In the genomic region with DNA sequence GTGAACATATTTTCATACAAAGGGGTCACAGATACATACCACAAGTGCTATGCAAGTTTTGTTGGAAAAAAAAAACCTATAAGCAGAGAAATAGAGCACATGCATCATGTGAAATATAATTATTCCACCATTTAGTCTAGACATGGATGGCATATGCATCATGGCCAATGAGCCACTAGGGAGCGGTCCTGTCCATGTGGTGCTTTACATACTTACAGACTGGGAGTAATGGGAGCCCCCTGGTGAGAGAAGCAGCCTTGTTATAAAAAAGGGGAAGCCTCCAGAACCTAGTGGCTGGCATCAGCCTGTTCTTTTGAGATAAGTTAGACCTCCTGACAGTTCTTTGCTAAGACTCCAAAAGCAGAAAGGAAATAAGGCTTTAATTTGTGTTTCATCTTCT, we compare ENCODE assay signal across 8 cellular contexts.
DNase-seq lines count a peak whose midpoint lies in the region; ATAC-seq and TF ChIP-seq lines count a peak whose summit lies in the region.

No MANE protein-coding gene starts in this region.

- no peaks in the 10 kb centered on the region for H3K9me3 ChIP-seq in Peyer's patch
- H3K9me3 ChIP-seq in CD8-positive, alpha-beta T cell (ENCODE audit: low read length), result no peaks in the 10 kb centered on the region

- H3K9me3 Mint-ChIP-seq in CD8-positive, alpha-beta T cell, result peaks cover 11% of the 10 kb centered on the region

- peak; percentile 6 for TF ChIP-seq CTCF in GM06990 (IDR thresholded peaks at IDR 0.05; ENCODE audit: insufficient read depth, low read length, poor library complexity, severe bottlenecking)
- TF ChIP-seq CTCF in Peyer's patch (IDR thresholded peaks at IDR 0.05), result peak in 3 of 6 experiments; percentile 20 to 29 (median 25)
- no peak for TF ChIP-seq CTCF in CD8-positive, alpha-beta T cell (IDR thresholded peaks at IDR 0.05)

- CTCF ChIA-PET in CD8-positive, alpha-beta T cell (lab: Charles Lee), result no interaction called here

- DNase-seq in GM06990 (ENCODE audit: extremely low read depth, insufficient read length) (no peak), KBM-7 (peak; percentile 86), SKM-1 (lab: John Stamatoyannopoulos, UW; ENCODE audit: unreplicated experiment) (peak; percentile 64), islet precursor cell (peak; percentile 69), NCI-H2171 treated with DMSO at 0.1 percent for 48 hours (lab: John Stamatoyannopoulos, UW) (no peak), Peyer's patch (no peak), NCI-H1105 (lab: John Stamatoyannopoulos, UW) (no peak)
- DNase-seq in CD8-positive, alpha-beta T cell, result no peak

- no peaks in the 10 kb centered on the region for H3K36me3 ChIP-seq in GM06990 (ENCODE audit: control insufficient read depth, insufficient read depth, low read length)
- H3K36me3 ChIP-seq in Peyer's patch, result no peaks in the 10 kb centered on the region
- no peaks in the 10 kb centered on the region for H3K36me3 ChIP-seq in CD8-positive, alpha-beta T cell (ENCODE audit: insufficient read depth, low read length)

- H3K4me1 Mint-ChIP-seq in CD8-positive, alpha-beta T cell (ENCODE audit: low read depth), result no peaks in the 10 kb centered on the region

- H3K4me3 ChIP-seq in GM06990 (replicated peaks; ENCODE audit: low read depth, low read length) (no peak overlapping the region), Peyer's patch (no peak overlapping the region)
- no peak overlapping the region for H3K4me3 ChIP-seq in CD8-positive, alpha-beta T cell (ENCODE audit: low read depth, low read length)

- POLR2A ChIA-PET in CD8-positive, alpha-beta T cell (lab: Charles Lee), result no interaction called here

- ATAC-seq in CD8-positive, alpha-beta T cell, result no peak

- H3K36me3 Mint-ChIP-seq in CD8-positive, alpha-beta T cell, result no peaks in the 10 kb centered on the region

- no peak overlapping the region for H3K27ac ChIP-seq in Peyer's patch
- H3K27ac ChIP-seq in CD8-positive, alpha-beta T cell (ENCODE audit: low read depth, low read length), result no peak overlapping the region

- H3K4me3 Mint-ChIP-seq in CD8-positive, alpha-beta T cell, result no peak overlapping the region

- H3K4me1 ChIP-seq in Peyer's patch, result no peaks in the 10 kb centered on the region
- no peaks in the 10 kb centered on the region for H3K4me1 ChIP-seq in CD8-positive, alpha-beta T cell (ENCODE audit: insufficient read depth, low read length)

- H3K27ac Mint-ChIP-seq in CD8-positive, alpha-beta T cell, result no peak overlapping the region

- intact Hi-C loops in CD8-positive, alpha-beta T cell (cut with DNase I, micrococcal nuclease), result no loop called here

- no peak for TF ChIP-seq POLR2A in Peyer's patch (IDR thresholded peaks at IDR 0.05)

- no peaks in the 10 kb centered on the region for H3K27me3 Mint-ChIP-seq in CD8-positive, alpha-beta T cell (ENCODE audit: low read depth)

- in situ Hi-C loops in KBM-7 (cut with MboI; ENCODE audit: low pct_unique_long_range_greater_than_20kb, low sequenced_read_pairs), result no loop called here

- H3K27me3 ChIP-seq in GM06990 (replicated peaks; ENCODE audit: control insufficient read depth, insufficient read depth, low read length) (no peaks in the 10 kb centered on the region), Peyer's patch (no peaks in the 10 kb centered on the region)
- no peaks in the 10 kb centered on the region for H3K27me3 ChIP-seq in CD8-positive, alpha-beta T cell (ENCODE audit: insufficient read depth, low read length)

Comparison
In these comparisons a context has a peak if more than half of its experiments do, and no peak if none do; other contexts are left out.
1. DNase-seq: peak in KBM-7 (single experiment), SKM-1 (single experiment) and islet precursor cell (single experiment); none in GM06990 (single experiment), NCI-H2171 treated with DMSO at 0.1 percent for 48 hours (single experiment), Peyer's patch (0 of 3), CD8-positive, alpha-beta T cell (0 of 7) and NCI-H1105 (single experiment).